1 cellular context compared by ENCODE assay signal in genomic region chr16:29999605-30000004, GRCh38.
TF ChIP-seq lines count a peak whose summit lies in the region.

No MANE protein-coding gene starts in this region.

TF ChIP-seq in H1, 55 proteins besides CTCF, POLR2A, EP300 and RAD21:
- TF ChIP-seq NRF1 (IDR thresholded peaks at IDR 0.05; ENCODE audit: low read depth, low read length) (no peak), BCL11A (IDR thresholded peaks at IDR 0.05; ENCODE audit: low read depth in 2 of 2, low read length in 2 of 2) (no peak), TBP (IDR thresholded peaks at IDR 0.05; ENCODE audit: low read depth, low read length) (no peak), CBX5 (IDR thresholded peaks at IDR 0.05; ENCODE audit: low read depth, low read length) (no peak), SP2 (IDR thresholded peaks at IDR 0.05; ENCODE audit: low read length) (no peak), SRF (IDR thresholded peaks at IDR 0.05; ENCODE audit: low read depth, low read length) (no peak)
TF ChIP-seq in H1: peak in this region for 0.
